Comparison of ENCODE assay signal across 8 cellular contexts in genomic region chr14:45134051-45134958, GRCh38. TPM values are rescaled to one million over a fixed set of nuclear protein-coding genes. Genes with fewer than 3 reads are reported as not detected.
A peak's percentile ranks its signal among the peaks of the same experiment; 100 is the strongest.
DNase-seq lines count a peak whose midpoint lies in the region; ATAC-seq and TF ChIP-seq lines count a peak whose summit lies in the region.

Gene FKBP3 (minus strand): TSS chr14:45134481. CDS start chr14:45134456, 25 bp downstream.

- H3K27ac Mint-ChIP-seq in T-cell = peak within 1 kb of the TSS; percentile 97 to 99

- 0 to 1% (median 0%) methylated on average over 20 to 53 of the region's 53 CpGs for WGBS in adrenal gland, 4 donors
- 0 to 1% methylated on average over 53 of the region's 53 CpGs for WGBS in heart right ventricle, 2 donors

- POLR2A ChIA-PET in T-cell (lab: Charles Lee) = interaction anchor here (0.9 to 1.6 kb wide), 5 partner anchors 13 to 173 kb away, joined by 3 to 8 read pairs (median 3); partner anchors contain the start of genes KLHL28 (in 2 of the 2) and TOGARAM1 (in 2 of the 2)

- H3K4me1 ChIP-seq in adrenal gland (replicated peaks in 1 of 2) = peaks cover 9 to 37% of the 10 kb centered on the region in 2 donors
- peaks cover 0 to 66% (median 43%) of the 10 kb centered on the region in 9 donors for H3K4me1 ChIP-seq in heart right ventricle

- TF ChIP-seq POLR2A in adrenal gland (IDR thresholded peaks at IDR 0.05) = peak; percentile 80 to 91

- H3K4me1 Mint-ChIP-seq in T-cell = peaks cover 53 to 56% (median 55%) of the 10 kb centered on the region in 3 donors

- CTCF ChIA-PET in T-cell (lab: Charles Lee) = interaction anchor here (1.0 to 2.7 kb wide), 4 partner anchors 11 to 177 kb away, joined by 3 to 16 read pairs (median 4); partner anchors contain the start of genes KLHL28 (in 1 of the 2), MIS18BP1 (in 1 of the 2) and TOGARAM1 (in 1 of the 2)

- DNase-seq in NCI-H1436 (lab: John Stamatoyannopoulos, UW) (peak; percentile 98), T-cell (peak; percentile 89 to 98 (median 96)), adrenal gland (peak; percentile 96 to 99 (median 99)), heart right ventricle (peak; percentile 94 to 98), posterior vena cava (ENCODE audit: low spot score) (peak; percentile 98), ureter (ENCODE audit: low spot score) (peak; percentile 97)

- H3K36me3 ChIP-seq in adrenal gland (replicated peaks in 1 of 2) (no peaks in the 10 kb centered on the region), heart right ventricle (peaks cover 0 to 7% (median 0%) of the 10 kb centered on the region in 9 donors)

- no peaks in the 10 kb centered on the region for H3K9me3 ChIP-seq in adrenal gland (replicated peaks in 1 of 3)
- no peaks in the 10 kb centered on the region for H3K9me3 ChIP-seq in heart right ventricle

- intact Hi-C loops in adrenal gland (cut with DNase I) = loop anchor here in 1 of 2 donors (10.0 kb wide), 3 partner anchors 120 to 220 kb away; partner anchors contain the start of genes KLHL28, MIS18BP1 and TOGARAM1
- intact Hi-C loops in heart right ventricle (cut with DNase I) = loop anchor here in 8 of 10 donors (1.0 to 10.0 kb wide), 17 partner anchors 37 to 237 kb away; partner anchors contain the start of genes MIS18BP1 (in 7 of the 8), PRPF39 (in 3 of the 8), TOGARAM1 (in 3 of the 8) and KLHL28 (in 2 of the 8)
- intact Hi-C loops in posterior vena cava (cut with DNase I) = loop anchor here in 1 of 2 donors (10.0 kb wide), 2 partner anchors 50 to 170 kb away; partner anchors contain the start of genes KLHL28, PRPF39 and TOGARAM1

- ATAC-seq in HG02798 (IDR thresholded peaks at IDR 0.05; ENCODE audit: poor library complexity, unreplicated experiment) (peak; percentile 94), T-cell (replicated peaks in 1 of 4) (peak; percentile 90 to 97 (median 93)), heart right ventricle (peak; percentile 98 to 99 (median 99))

- no peaks in the 10 kb centered on the region for H3K36me3 Mint-ChIP-seq in T-cell

- H3K27me3 Mint-ChIP-seq in T-cell = no peaks in the 10 kb centered on the region

- peak within 1 kb of the TSS; percentile 96 to 99 (median 98) for H3K4me3 Mint-ChIP-seq in T-cell

- TF ChIP-seq CTCF in GM12874 (IDR thresholded peaks at IDR 0.05; ENCODE audit: insufficient read depth, low read depth, low read length) (peak; percentile 21), adrenal gland (IDR thresholded peaks at IDR 0.05) (peak in 1 of 6 experiments; percentile 7), heart right ventricle (IDR thresholded peaks at IDR 0.05) (peak in 4 of 9 donors; percentile 13 to 41 (median 40))

- H3K9me3 Mint-ChIP-seq in T-cell = no peaks in the 10 kb centered on the region

- peak within 1 kb of the TSS; percentile 70 to 91 (median 79) for H3K27ac ChIP-seq in adrenal gland
- H3K27ac ChIP-seq in heart right ventricle = peak within 1 kb of the TSS; percentile 69 to 94 (median 92)

- peak within 1 kb of the TSS; percentile 73 to 85 (median 78) for H3K4me3 ChIP-seq in adrenal gland
- peak within 1 kb of the TSS; percentile 56 to 85 (median 71) for H3K4me3 ChIP-seq in heart right ventricle

- H3K27me3 ChIP-seq in adrenal gland = no peaks in the 10 kb centered on the region
- H3K27me3 ChIP-seq in heart right ventricle = no peaks in the 10 kb centered on the region

RNA-seq across cellular contexts. Expression of gene FKBP3, which starts in this region (rescaled TPM):
- 10 to 100 TPM; 33.8 to 49.3 (median 45.2) TPM for total RNA-seq in T-cell
- total RNA-seq in adrenal gland = 10 to 100 TPM; 15.7 to 53.7 (median 42.8) TPM
- polyA plus RNA-seq in adrenal gland = 100 to 1,000 TPM in 2 of 3 donors, 10 to 100 TPM in 1; 99.6 to 146 (median 105) TPM
- 100 to 1,000 TPM in 7 of 10 donors, 10 to 100 TPM in 3; 83.9 to 128 (median 105) TPM for total RNA-seq in heart right ventricle
- polyA plus RNA-seq in heart right ventricle = 100 to 1,000 TPM in 1 of 2 donors, 10 to 100 TPM in 1; 84.4 to 184 TPM
- 10 to 100 TPM; 42.8 to 45.7 TPM for total RNA-seq in posterior vena cava
- total RNA-seq in ureter = 46.7 TPM

Comparison
In these comparisons a context has a peak if more than half of its experiments do, and no peak if none do; other contexts are left out.
1. Peak in every context shown above with its lines: DNase-seq, ATAC-seq, H3K4me3 ChIP-seq and H3K27ac ChIP-seq.